In the genomic region with DNA sequence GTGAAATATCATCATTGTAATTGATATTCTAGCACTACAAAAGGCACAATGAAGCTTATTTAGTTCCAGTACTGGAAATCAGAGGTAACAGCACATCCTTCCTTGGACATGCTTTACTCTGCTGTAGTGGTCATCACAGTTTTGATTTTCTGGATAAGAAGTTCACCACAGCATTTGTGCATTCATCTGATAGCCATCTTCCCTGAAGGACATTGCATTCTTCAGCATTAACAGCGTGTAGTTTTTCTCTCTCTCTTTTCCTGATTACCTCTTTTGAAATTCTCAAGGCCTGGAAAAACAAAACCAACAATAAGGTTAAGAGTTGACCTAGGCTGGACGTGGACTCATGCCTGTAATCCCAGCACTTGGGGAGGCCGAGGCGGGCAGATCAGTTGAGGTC, we compare ENCODE assay signal across 4 cellular contexts. TPM values are rescaled to one million over a fixed set of nuclear protein-coding genes. Genes with fewer than 3 reads are reported as not detected.
"Had no signal": no experiment of that assay in that cellular context is flagged by ENCODE, and none has a peak within 500 bp of the region (broad histone marks: within the 10 kb centered on the region; RNA-seq: fewer than 3 reads in every experiment).

No MANE protein-coding gene starts in this region.

- DNase-seq: GDM1, GF-D8 had no signal

- H3K4me3 ChIP-seq: GM12878 had no signal

RNA-seq across cellular contexts. Expression of a gene that starts 36.8 kb away (rescaled TPM):
- total RNA-seq: G401, GM12878 had no signal
